ENCODE assay signal across 8 cellular contexts in the genomic region with DNA sequence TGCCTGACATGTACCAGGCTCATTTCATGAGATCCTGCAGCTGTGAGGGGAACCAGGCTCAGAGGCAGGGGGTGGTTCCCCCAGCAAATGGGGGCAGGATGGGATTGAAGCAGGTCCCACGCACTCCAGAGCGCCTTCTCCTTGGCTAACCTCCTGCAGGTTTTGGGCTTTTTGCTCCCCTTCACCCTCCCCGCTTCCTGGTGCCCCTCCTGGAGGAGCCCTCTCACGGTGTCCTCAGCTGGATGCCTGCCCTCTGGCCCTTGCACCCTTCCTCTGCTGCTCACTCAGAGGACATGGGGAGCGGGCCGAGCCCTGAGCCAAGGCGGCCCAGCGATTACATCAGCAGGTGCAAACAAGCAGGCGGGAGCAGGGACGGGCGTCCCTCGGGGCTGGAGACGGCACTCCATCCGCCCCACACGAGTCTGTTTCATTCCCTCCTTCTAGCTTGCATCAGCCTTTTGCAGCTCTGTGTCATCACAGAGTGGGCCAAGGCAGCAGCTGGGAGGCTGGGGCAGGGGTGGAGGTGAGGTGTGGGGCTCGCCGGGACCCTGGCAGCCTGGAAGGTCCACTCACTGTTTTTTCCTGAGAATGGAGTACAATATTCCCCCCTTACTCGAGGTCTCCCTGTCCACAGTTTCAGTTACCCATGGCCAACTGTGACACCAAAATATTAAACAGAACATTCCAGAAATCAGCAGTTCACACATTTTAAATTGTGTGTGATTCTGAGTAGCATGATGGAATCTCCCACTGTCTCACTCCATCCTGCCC. TPM values are rescaled to one million over a fixed set of nuclear protein-coding genes. Genes with fewer than 3 reads are reported as not detected.
DNase-seq lines count a peak whose midpoint lies in the region; ATAC-seq and TF ChIP-seq lines count a peak whose summit lies in the region.

No MANE protein-coding gene starts in this region.

- no peaks in the 10 kb centered on the region for H3K79me2 ChIP-seq in fibroblast of lung (ENCODE audit: control insufficient read depth, insufficient read depth, low read length)
- H3K79me2 ChIP-seq in osteoblast (ENCODE audit: insufficient read depth, low read length), result peaks cover 2% of the 10 kb centered on the region

- H3K27ac ChIP-seq in fibroblast of lung (ENCODE audit: insufficient read depth, low read length) (peak overlapping the region; percentile 34), osteoblast (ENCODE audit: low read depth, low read length) (peak overlapping the region; percentile 59)

- no peaks in the 10 kb centered on the region for H3K27me3 ChIP-seq in fibroblast of lung (ENCODE audit: control insufficient read depth, insufficient read depth, low read length)
- H3K27me3 ChIP-seq in osteoblast (ENCODE audit: insufficient read depth, low read length), result no peaks in the 10 kb centered on the region

- no peak overlapping the region for H3K4me3 ChIP-seq in fibroblast of lung (replicated peaks in 1 of 4; ENCODE audit: control extremely low read depth in 1 of 4, insufficient read depth in 1 of 4, low read depth in 3 of 4, low read length in 4 of 4)
- no peak overlapping the region for H3K4me3 ChIP-seq in osteoblast (ENCODE audit: insufficient read depth, low read length)

- peak overlapping the region; percentile 9 for H3K4me2 ChIP-seq in fibroblast of lung (ENCODE audit: extremely low read depth, insufficient read depth, low read length)
- H3K4me2 ChIP-seq in osteoblast (ENCODE audit: insufficient read depth, low read length), result peak overlapping the region; percentile 46

- H2AFZ ChIP-seq in fibroblast of lung (ENCODE audit: low read length), result no peak overlapping the region
- peak overlapping the region; percentile 2 for H2AFZ ChIP-seq in osteoblast (ENCODE audit: low read length)

- no peak overlapping the region for H3K9ac ChIP-seq in fibroblast of lung (ENCODE audit: insufficient read depth, low read length)

- DNase-seq in DMS79 (lab: John Stamatoyannopoulos, UW) (peak; percentile 11), NCI-H345 treated with DMSO at 0.1 percent for 48 hours (lab: John Stamatoyannopoulos, UW; ENCODE audit: unreplicated experiment) (peak; percentile 14), fibroblast of lung (ENCODE audit: low read depth in 2 of 2) (peak; percentile 79 to 96), osteoblast (ENCODE audit: insufficient read length, low spot score, missing footprints) (peak; percentile 94), cerebellar nuclear complex (lab: John Stamatoyannopoulos, UW) (no peak)
- DNase-seq in activated naive CD4-positive, alpha-beta T cell treated with anti-CD3 and anti-CD28 coated beads, Interleukin-2, amount 50 U/mL, for 16 hours, result no peak

- TF ChIP-seq CTCF in fibroblast of lung (conservative IDR thresholded peaks at IDR 0.05 in 1 of 2, IDR thresholded peaks at IDR 0.05 in 1 of 2; ENCODE audit: low read depth in 1 of 2, low read length in 2 of 2), result no peak
- no peak for TF ChIP-seq CTCF in osteoblast (IDR thresholded peaks at IDR 0.05; ENCODE audit: extremely low read depth, low read depth, low read length)

- H3K36me3 ChIP-seq in fibroblast of lung (ENCODE audit: control insufficient read depth, insufficient read depth, low read length), result no peaks in the 10 kb centered on the region
- H3K36me3 ChIP-seq in osteoblast (ENCODE audit: insufficient read depth, low read length), result no peaks in the 10 kb centered on the region

- ATAC-seq in HG02610 (IDR thresholded peaks at IDR 0.05; ENCODE audit: unreplicated experiment) (no peak), HG03159 (IDR thresholded peaks at IDR 0.05; ENCODE audit: unreplicated experiment) (no peak)

- no peaks in the 10 kb centered on the region for H3K9me3 ChIP-seq in fibroblast of lung (ENCODE audit: control insufficient read depth, insufficient read depth, low read depth, low read length)
- H3K9me3 ChIP-seq in osteoblast (ENCODE audit: low read depth, low read length), result no peaks in the 10 kb centered on the region

- peaks cover 19% of the 10 kb centered on the region for H3K4me1 ChIP-seq in fibroblast of lung (ENCODE audit: control insufficient read depth, extremely low read depth, insufficient read depth, low read length)
- peaks cover 48% of the 10 kb centered on the region for H3K4me1 ChIP-seq in osteoblast (ENCODE audit: insufficient read depth, low read length)

- H4K20me1 ChIP-seq in fibroblast of lung (ENCODE audit: control insufficient read depth, extremely low read depth, insufficient read depth, low read length) (no peaks in the 10 kb centered on the region), osteoblast (ENCODE audit: insufficient read depth, low read length) (peaks cover 16% of the 10 kb centered on the region)

RNA-seq across cellular contexts. Expression of a gene that starts 52.7 kb away (rescaled TPM):
- total RNA-seq in fibroblast of lung (2.1 and 2.3 TPM in 2 replicates), osteoblast (2.5 and 3.8 TPM in 2 replicates)
- polyA plus RNA-seq in fibroblast of lung, result 0.89 and 0.90 TPM in 2 replicates
- 2.4 and 2.7 TPM in 2 replicates for polyA plus RNA-seq in fibroblast of lung (2012)
- 6.7 and 7.2 TPM in 2 replicates for polyA minus RNA-seq in fibroblast of lung (ENCODE audit: low replicate concordance)

RNA-seq across cellular contexts. Expression of a gene that starts 54.0 kb away (rescaled TPM):
- total RNA-seq in fibroblast of lung, result 36.0 and 60.8 TPM in 2 replicates
- 2.5 and 5.5 TPM in 2 replicates for polyA plus RNA-seq in fibroblast of lung
- 4.6 and 8.3 TPM in 2 replicates for polyA plus RNA-seq in fibroblast of lung (2012)
- 15.2 and 25.2 TPM in 2 replicates for polyA minus RNA-seq in fibroblast of lung (ENCODE audit: low replicate concordance)
- total RNA-seq in osteoblast, result 90.8 and 135 TPM in 2 replicates

Comparison
In these comparisons a context has a peak if more than half of its experiments do, and no peak if none do; other contexts are left out.
1. DNase-seq: peak in DMS79 (single experiment), NCI-H345 treated with DMSO at 0.1 percent for 48 hours (single experiment), fibroblast of lung (2 of 2) and osteoblast (single experiment); none in activated naive CD4-positive, alpha-beta T cell treated with anti-CD3 and anti-CD28 coated beads, Interleukin-2, amount 50 U/mL, for 16 hours (single experiment) and cerebellar nuclear complex (0 of 2).